ENCODE assay signal across 25 cellular contexts in genomic region chr6:64489760-64490159, GRCh38.
"Had no signal": no experiment of that assay in that cellular context is flagged by ENCODE, and none has a peak within 500 bp of the region (broad histone marks: within the 10 kb centered on the region; RNA-seq: fewer than 3 reads in every experiment).

No MANE protein-coding gene starts in this region.

- H3K27me3 ChIP-seq: esophagus squamous epithelium, ovary, right lobe of liver, stomach, thyroid gland had no signal

- ATAC-seq: left ventricle myocardium superior; lower lobe of right lung; naive thymus-derived CD8-positive, alpha-beta T cell; psoas muscle; right lobe of liver had no signal

- H3K4me1 ChIP-seq: esophagus squamous epithelium, lower lobe of right lung, psoas muscle, right lobe of liver, stomach, thyroid gland had no signal

- H3K4me3 ChIP-seq: coronary artery, esophagus squamous epithelium, lower lobe of right lung, ovary, psoas muscle, right lobe of liver, stomach, thyroid gland had no signal

- H3K36me3 ChIP-seq: esophagus squamous epithelium, lower lobe of right lung, ovary, right lobe of liver, stomach, thyroid gland had no signal

- FAIRE-seq: endothelial cell of umbilical vein had no signal

- DNase-seq: dermis blood vessel endothelial cell; effector memory CD4-positive, alpha-beta T cell; erythroblast; esophagus squamous epithelium; hypothalamus; immature natural killer cell; islet precursor cell; kidney glomerular epithelial cell; left ventricle myocardium superior; lower lobe of right lung; naive thymus-derived CD8-positive, alpha-beta T cell; nephron progenitor cell; nucleus accumbens; ovary; posterior cingulate gyrus; psoas muscle; right lobe of liver; small intestine; stimulated activated CD4-positive, alpha-beta T cell treated with anti-CD3 and anti-CD28 coated beads, Interleukin-15, amount 100 ng/mL, for 24 hours; stimulated activated CD4-positive, alpha-beta T cell treated with anti-CD3 and anti-CD28 coated beads, Interleukin-2, amount 100 ng/mL, for 48 hours; stimulated activated naive CD4-positive, alpha-beta T cell treated with Interleukin-2 at 50 U/mL for 16 hours; stomach; thyroid gland had no signal

- H3K27ac ChIP-seq: coronary artery, esophagus squamous epithelium, lower lobe of right lung, ovary, psoas muscle, right lobe of liver, stomach, thyroid gland had no signal

- H3K9me3 ChIP-seq: esophagus squamous epithelium, lower lobe of right lung, ovary, psoas muscle, right lobe of liver, stomach, thyroid gland had no signal
